Comparison of ENCODE assay signal across 12 cellular contexts in genomic region chr13:97239943-97240788, GRCh38. TPM values are rescaled to one million over a fixed set of nuclear protein-coding genes. Genes with fewer than 3 reads are reported as not detected.
A peak's percentile ranks its signal among the peaks of the same experiment; 100 is the strongest.
DNase-seq lines count a peak whose midpoint lies in the region; ATAC-seq, FAIRE-seq and TF ChIP-seq lines count a peak whose summit lies in the region.
"Had no signal": no experiment of that assay in that cellular context is flagged by ENCODE, and none has a peak within 500 bp of the region (broad histone marks: within the 10 kb centered on the region; RNA-seq: fewer than 3 reads in every experiment).

No MANE protein-coding gene starts in this region.

- no peak for TF ChIP-seq POLR2A in H54 (IDR thresholded peaks at IDR 0.05; ENCODE audit: low read depth, low read length)

- H3K9me3 ChIP-seq in small intestine (ENCODE audit: control insufficient read depth, low read depth) = no peaks in the 10 kb centered on the region

- peaks cover 0 to 2% of the 10 kb centered on the region in 2 donors for H3K36me3 ChIP-seq in small intestine (ENCODE audit: control insufficient read depth in 2 of 2, insufficient read depth in 2 of 2, low read length in 2 of 2)

- intact Hi-C loops in dorsolateral prefrontal cortex (cut with DNase I) = loop anchor here (2.0 to 5.0 kb wide), 3 partner anchors 15 to 117 kb away; no protein-coding TSS in a partner anchor

- 55 to 78% (median 73%) methylated on average over 3 of the region's 3 CpGs for WGBS in small intestine, 3 donors

- no peak for ATAC-seq in GM21390 (IDR thresholded peaks at IDR 0.05; ENCODE audit: unreplicated experiment)
- ATAC-seq: activated CD8-positive, alpha-beta T cell treated with anti-CD3 and anti-CD28 coated beads, Interleukin-2, amount 10 ng/mL, durations not matched to agents 7 days and 5 days; activated T-helper 17 cell treated with anti-CD3 and anti-CD28 coated beads, Interleukin-2, amount 50 U/mL, for 72 hours had no signal

- H3K27ac ChIP-seq in dorsolateral prefrontal cortex (peak overlapping the region; percentile 31 to 99 (median 94)), layer of hippocampus (ENCODE audit: low read depth, low read length) (peak overlapping the region; percentile 92), small intestine (ENCODE audit: low read depth in 1 of 2, low read length in 1 of 2) (no peak overlapping the region)

- FAIRE-seq in H54 (lab: Jason Lieb, UNC) = peak; percentile 64
- FAIRE-seq in small intestine (lab: Jason Lieb, UNC) = no peak

- H3K4me1 ChIP-seq in small intestine (ENCODE audit: control insufficient read depth in 2 of 2, insufficient read depth in 1 of 2, low read depth in 1 of 2, low read length in 1 of 2) = peaks cover 21 to 37% of the 10 kb centered on the region in 2 donors

- no peak for TF ChIP-seq CTCF in dorsolateral prefrontal cortex (IDR thresholded peaks at IDR 0.05 in 54 of 56, conservative IDR thresholded peaks at IDR 0.05 in 2 of 56; ENCODE audit: low read depth in 1 of 56, partially characterized antibody in 56 of 56)

- H3K27me3 ChIP-seq in dorsolateral prefrontal cortex (no peaks in the 10 kb centered on the region), layer of hippocampus (ENCODE audit: control insufficient read depth, insufficient read depth, low read length) (no peaks in the 10 kb centered on the region), small intestine (ENCODE audit: control insufficient read depth in 2 of 2, insufficient read depth in 2 of 2, low read length in 2 of 2) (no peaks in the 10 kb centered on the region)

- DNase-seq in H54 (ENCODE audit: insufficient read length, low spot score) (no peak), dorsolateral prefrontal cortex (no peak), small intestine (peak; percentile 20), NCI-H748 treated with DMSO at 0.1 percent for 48 hours (lab: John Stamatoyannopoulos, UW) (no peak), NCI-H2029 treated with DMSO at 0.1 percent for 48 hours (lab: John Stamatoyannopoulos, UW) (no peak), NCI-H1694 (lab: John Stamatoyannopoulos, UW) (no peak)
- DNase-seq: activated CD8-positive, alpha-beta T cell treated with anti-CD3 and anti-CD28 coated beads, Interleukin-2, amount 10 ng/mL, durations not matched to agents 7 days and 5 days; aorta; midbrain had no signal

- H3K4me3 ChIP-seq in dorsolateral prefrontal cortex (peak overlapping the region in 20 of 59 donors; percentile 1 to 59 (median 14)), small intestine (ENCODE audit: low read depth in 1 of 2, low read length in 2 of 2) (no peak overlapping the region)

RNA-seq across cellular contexts. Expression of gene MBNL2, which starts 18.0 kb away (rescaled TPM):
- 100 to 1,000 TPM in 119 of 120 experiments, 10 to 100 TPM in 1; 96.2 to 275 (median 181) TPM for total RNA-seq in dorsolateral prefrontal cortex
- 10 to 100 TPM; 12.1 to 13.6 (median 12.7) TPM for polyA plus RNA-seq in small intestine

Comparison
In these comparisons a context has a peak if more than half of its experiments do, and no peak if none do; other contexts are left out.
1. H3K27ac ChIP-seq: peak in dorsolateral prefrontal cortex (59 of 59) and layer of hippocampus (single experiment); none in small intestine (0 of 2).